Comparison of ENCODE assay signal across 9 cellular contexts in genomic region chr10:72875250-72876055, GRCh38. TPM values are rescaled to one million over a fixed set of nuclear protein-coding genes. Genes with fewer than 3 reads are reported as not detected.
A peak's percentile ranks its signal among the peaks of the same experiment; 100 is the strongest.
DNase-seq lines count a peak whose midpoint lies in the region; ATAC-seq, FAIRE-seq and TF ChIP-seq lines count a peak whose summit lies in the region.
"Had no signal": no experiment of that assay in that cellular context is flagged by ENCODE, and none has a peak within 500 bp of the region (broad histone marks: within the 10 kb centered on the region; RNA-seq: fewer than 3 reads in every experiment).

No MANE protein-coding gene starts in this region.

- H3K36me3 Mint-ChIP-seq in endothelial cell (ENCODE audit: low read depth, unreplicated experiment), result peaks cover 20% of the 10 kb centered on the region

- no peak overlapping the region for H3K4me3 Mint-ChIP-seq in endothelial cell (ENCODE audit: unreplicated experiment)

- CTCF ChIA-PET in A549 (lab: Yijun Ruan, JAX), result interaction anchor here (0.8 to 4.3 kb wide), 8 partner anchors 8 to 511 kb away, joined by 3 to 29 read pairs (median 4); no protein-coding TSS in a partner anchor

- ATAC-seq in A549, result peak; percentile 50 to 58; a peak in 3 of 6 replicates
- ATAC-seq in GM18907 (IDR thresholded peaks at IDR 0.05; ENCODE audit: unreplicated experiment), result no peak
- ATAC-seq in HG03342 (IDR thresholded peaks at IDR 0.05; ENCODE audit: unreplicated experiment), result no peak

- no peak for FAIRE-seq in A549 (lab: Jason Lieb, UNC)

- no peak overlapping the region for H3K4me2 ChIP-seq in A549

- peaks cover 2% of the 10 kb centered on the region for H3K27me3 Mint-ChIP-seq in endothelial cell (ENCODE audit: unreplicated experiment)

- 74% methylated on average over 3 of the region's 3 CpGs for WGBS in A549 (ENCODE audit: missing lambda C conversion rate)

- DNase-seq in A549 (ENCODE audit: low read depth in 1 of 2, low spot score in 1 of 2), result peak; percentile 31 to 49
- DNase-seq in EL, result peak; percentile 40
- DNase-seq in NCI-H748 (lab: John Stamatoyannopoulos, UW; ENCODE audit: unreplicated experiment), result peak; percentile 27
- no peak for DNase-seq in endothelial cell (ENCODE audit: low spot score)
- peak; percentile 48 for DNase-seq in renal cortical epithelial cell (ENCODE audit: low read depth)
- no peak for DNase-seq in posterior cingulate gyrus

- no peak for TF ChIP-seq POLR2A in A549 (IDR thresholded peaks at IDR 0.05; ENCODE audit: low read length)

- no peaks in the 10 kb centered on the region for H3K4me1 ChIP-seq in A549

- no peak for TF ChIP-seq EP300 in A549 (IDR thresholded peaks at IDR 0.05)

- H3K9me3 Mint-ChIP-seq in endothelial cell (ENCODE audit: unreplicated experiment), result no peaks in the 10 kb centered on the region

- POLR2A ChIA-PET in A549 (lab: Yijun Ruan, JAX), result no interaction called here

- H3K27ac ChIP-seq in A549, result no peak overlapping the region
- H3K27ac ChIP-seq: epithelial cell of prostate had no signal

- H3K27ac Mint-ChIP-seq in endothelial cell (ENCODE audit: unreplicated experiment), result no peak overlapping the region

- intact Hi-C loops in posterior cingulate gyrus (cut with DNase I), result no loop called here

- no peak overlapping the region for H3K4me3 ChIP-seq in A549

- TF ChIP-seq CTCF in A549 (IDR thresholded peaks at IDR 0.05) (peak; percentile 75), endothelial cell (IDR thresholded peaks at IDR 0.05; ENCODE audit: unreplicated experiment) (peak; percentile 35)

- H3K9me3 ChIP-seq in A549, result peaks cover 5% of the 10 kb centered on the region; the same call in 1 of the 3 replicates

- H3K4me1 Mint-ChIP-seq in endothelial cell (ENCODE audit: unreplicated experiment), result no peaks in the 10 kb centered on the region

- TF ChIP-seq RAD21 in A549 (conservative IDR thresholded peaks at IDR 0.05 in 1 of 2, IDR thresholded peaks at IDR 0.05 in 1 of 2), result peak; percentile 75 to 81

TF ChIP-seq in A549, 52 proteins besides CTCF, POLR2A, EP300 and RAD21:
- TF ChIP-seq, protein P1, sequence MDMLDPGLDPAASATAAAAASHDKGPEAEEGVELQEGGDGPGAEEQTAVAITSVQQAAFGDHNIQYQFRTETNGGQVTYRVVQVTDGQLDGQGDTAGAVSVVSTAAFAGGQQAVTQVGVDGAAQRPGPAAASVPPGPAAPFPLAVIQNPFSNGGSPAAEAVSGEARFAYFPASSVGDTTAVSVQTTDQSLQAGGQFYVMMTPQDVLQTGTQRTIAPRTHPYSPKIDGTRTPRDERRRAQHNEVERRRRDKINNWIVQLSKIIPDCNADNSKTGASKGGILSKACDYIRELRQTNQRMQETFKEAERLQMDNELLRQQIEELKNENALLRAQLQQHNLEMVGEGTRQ (IDR thresholded peaks at IDR 0.05), result no peak
- TF ChIP-seq SMC3 (IDR thresholded peaks at IDR 0.05), result peak; percentile 65
- no peak for TF ChIP-seq ZC3H11A (IDR thresholded peaks at IDR 0.05)
- TF ChIP-seq MAFK (IDR thresholded peaks at IDR 0.05; ENCODE audit: partially characterized antibody), result no peak

RNA-seq across cellular contexts. Expression of gene OIT3, which starts 18.1 kb away (rescaled TPM):
- polyA plus RNA-seq in A549 (2011; rRNA removed), result 0.06 and 0.07 TPM in 2 replicates
- 0.09 and 0.11 TPM in 2 replicates for polyA plus RNA-seq in A549 (2012; cell fraction: cytosol; rRNA removed)
- polyA plus RNA-seq in A549 (2012; cell fraction: nucleus; rRNA removed), result 0.33 and 0.34 TPM in 2 replicates
- 0.07 to 0.08 TPM (median 0.08 TPM) in 3 replicates for polyA plus RNA-seq in A549 (2017; fragmentation: RNase III; extraction: RNeasy Plus Mini Kit Qiagen cat#74134 plus additional on column Dnase treatment)
- polyA minus RNA-seq in A549 (2011; rRNA and poly(A)+ RNA removed), result 0.24 and 0.58 TPM in 2 replicates
- total RNA-seq in endothelial cell (ENCODE audit: unreplicated experiment), result 5.5 TPM
- 0.25 TPM in 1 of 2 replicates, not detected in the other for total RNA-seq in renal cortical epithelial cell

Comparison
In these comparisons a context has a peak if more than half of its experiments do, and no peak if none do; other contexts are left out.
1. ATAC-seq: peak in A549 (2 of 2); none in GM18907 (single experiment) and HG03342 (single experiment).
2. DNase-seq: peak in A549 (2 of 2), EL (single experiment), NCI-H748 (single experiment) and renal cortical epithelial cell (single experiment); none in endothelial cell (single experiment) and posterior cingulate gyrus (0 of 10).